In genomic region chr20:31860431-31861345, GRCh38 we compare ENCODE assay signal across 8 cellular contexts.
DNase-seq lines count a peak whose midpoint lies in the region; ATAC-seq and TF ChIP-seq lines count a peak whose summit lies in the region.

No MANE protein-coding gene starts in this region.

- no peak for TF ChIP-seq CTCF in AG09309 (IDR thresholded peaks at IDR 0.05; ENCODE audit: control insufficient read depth, insufficient read depth, low read depth, low read length, missing control alignments)

- peak overlapping the region; percentile 56 to 80 for H3K4me3 Mint-ChIP-seq in effector memory CD8-positive, alpha-beta T cell

- no peak for DNase-seq in AG09309 (ENCODE audit: low read depth)
- DNase-seq in NT2/D1 (ENCODE audit: low read depth, low spot score): no peak
- no peak for DNase-seq in effector memory CD8-positive, alpha-beta T cell
- no peak for DNase-seq in SIG-M5 (lab: John Stamatoyannopoulos, UW)
- DNase-seq in NOMO-1 treated with DMSO at 0.1 percent for 48 hours (lab: John Stamatoyannopoulos, UW; ENCODE audit: unreplicated experiment): no peak

- H3K9ac ChIP-seq in NT2/D1 (ENCODE audit: insufficient read length, low read depth): peak overlapping the region; percentile 85
- H3K9ac ChIP-seq in mucosa of rectum (ENCODE audit: low read depth in 1 of 2, low read length in 2 of 2): peak overlapping the region in 1 of 2 donors; percentile 42

- H3K4me1 Mint-ChIP-seq in effector memory CD8-positive, alpha-beta T cell (ENCODE audit: low read depth in 2 of 2): peaks cover 10 to 11% of the 10 kb centered on the region in 2 donors

- no peaks in the 10 kb centered on the region for H3K9me3 Mint-ChIP-seq in effector memory CD8-positive, alpha-beta T cell

- H3K4me3 ChIP-seq in AG09309 (ENCODE audit: control insufficient read depth, low read depth, low read length) (peak overlapping the region; percentile 11; the same call in 1 of the 2 replicates), NT2/D1 (ENCODE audit: insufficient read length, low read depth) (peak overlapping the region; percentile 70), mucosa of rectum (ENCODE audit: low read length in 2 of 2) (peak overlapping the region; percentile 50 to 65)

- H3K27me3 ChIP-seq in NT2/D1 (ENCODE audit: insufficient read depth, insufficient read length) (peaks cover 3% of the 10 kb centered on the region), mucosa of rectum (ENCODE audit: control insufficient read depth in 2 of 2, insufficient read depth in 2 of 2, low read length in 2 of 2) (peaks cover 15 to 21% of the 10 kb centered on the region in 2 donors)

- peaks cover 15% of the 10 kb centered on the region for H3K4me1 ChIP-seq in NT2/D1 (ENCODE audit: insufficient read depth, insufficient read length)
- peaks cover 7 to 8% of the 10 kb centered on the region in 2 donors for H3K4me1 ChIP-seq in mucosa of rectum (ENCODE audit: control insufficient read depth in 2 of 2, insufficient read depth in 2 of 2, low read length in 2 of 2)

- no peak overlapping the region for H3K27ac ChIP-seq in mucosa of rectum (ENCODE audit: low read depth in 2 of 2, low read length in 2 of 2)

- peaks cover 2% of the 10 kb centered on the region for H3K36me3 Mint-ChIP-seq in effector memory CD8-positive, alpha-beta T cell (ENCODE audit: insufficient read depth)

- no peaks in the 10 kb centered on the region for H3K36me3 ChIP-seq in NT2/D1 (ENCODE audit: insufficient read depth, insufficient read length, low read length)
- no peaks in the 10 kb centered on the region for H3K36me3 ChIP-seq in mucosa of rectum (ENCODE audit: control insufficient read depth in 2 of 2, insufficient read depth in 2 of 2, low read length in 2 of 2)

- ATAC-seq in GM18909 (IDR thresholded peaks at IDR 0.05; ENCODE audit: poor library complexity, unreplicated experiment) (peak; percentile 23), HG02938 (IDR thresholded peaks at IDR 0.05; ENCODE audit: unreplicated experiment) (no peak)
- ATAC-seq in effector memory CD8-positive, alpha-beta T cell (replicated peaks): peak; percentile 55

- H3K9me3 ChIP-seq in NT2/D1 (ENCODE audit: insufficient read depth, low read length): no peaks in the 10 kb centered on the region
- no peaks in the 10 kb centered on the region for H3K9me3 ChIP-seq in mucosa of rectum (ENCODE audit: control insufficient read depth in 2 of 2, low read length in 2 of 2)

- H3K27me3 Mint-ChIP-seq in effector memory CD8-positive, alpha-beta T cell: peaks cover 0 to 6% of the 10 kb centered on the region in 2 donors

- no peak overlapping the region for H3K27ac Mint-ChIP-seq in effector memory CD8-positive, alpha-beta T cell

Comparison
In these comparisons a context has a peak if more than half of its experiments do, and no peak if none do; other contexts are left out.
1. H3K4me3 ChIP-seq: peak in every context shown above with its lines; median percentile 70 in NT2/D1; 58 in mucosa of rectum; 11 in AG09309.